8 cellular contexts compared by ENCODE assay signal in genomic region chr11:60221706-60222105, GRCh38. TPM values are rescaled to one million over a fixed set of nuclear protein-coding genes. Genes with fewer than 3 reads are reported as not detected.
"Had no signal": no experiment of that assay in that cellular context is flagged by ENCODE, and none has a peak within 500 bp of the region (broad histone marks: within the 10 kb centered on the region; RNA-seq: fewer than 3 reads in every experiment).

No MANE protein-coding gene starts in this region.

- H3K4me3 Mint-ChIP-seq: H9, HFFc6, IgD-negative memory B cell had no signal

- DNase-seq: GM23248, GOT3, H9, HFFc6, Kasumi-1, KG1 had no signal

- H3K36me3 Mint-ChIP-seq: IgD-negative memory B cell had no signal

- H3K27ac Mint-ChIP-seq: H9, HFFc6, IgD-negative memory B cell had no signal

- H3K4me1 Mint-ChIP-seq: IgD-negative memory B cell had no signal

RNA-seq across cellular contexts. Expression of gene MS4A4E, which starts 21.2 kb away (rescaled TPM):
- total RNA-seq: GM23248, HFFc6 had no signal
- polyA plus RNA-seq: GM23248, IgD-negative memory B cell had no signal

RNA-seq across cellular contexts. Expression of gene MS4A6A, which starts 38.8 kb away (rescaled TPM):
- total RNA-seq: GM23248, H9, HFFc6, HT-29 had no signal
- polyA plus RNA-seq: GM23248 had no signal

RNA-seq across cellular contexts. Expression of gene MS4A4A, which starts 58.8 kb away (rescaled TPM):
- total RNA-seq: GM23248, H9, HFFc6, HT-29 had no signal
- polyA plus RNA-seq: GM23248, IgD-negative memory B cell had no signal
